Comparison of ENCODE assay signal across 27 cellular contexts in genomic region chr5:78705826-78706225, GRCh38.
"Had no signal": no experiment of that assay in that cellular context is flagged by ENCODE, and none has a peak within 500 bp of the region (broad histone marks: within the 10 kb centered on the region; RNA-seq: fewer than 3 reads in every experiment).

No MANE protein-coding gene starts in this region.

- H3K4me3 ChIP-seq: adrenal gland, body of pancreas, cardiac muscle cell had no signal

- DNase-seq: activated CD4-positive, alpha-beta T cell treated with anti-CD3 and anti-CD28 coated beads for 48 hours; activated CD4-positive, alpha-beta T cell treated with anti-CD3 and anti-CD28 coated beads, Interleukin-2, amount 50 U/mL, for 4 hours; activated CD4-positive, CD25-positive, alpha-beta regulatory T cell treated with anti-CD3 and anti-CD28 coated beads, Interleukin-2, amount 50 U/mL, for 72 hours; activated CD8-positive, alpha-beta memory T cell treated with anti-CD3 and anti-CD28 coated beads, Interleukin-2, amount 50 U/mL, for 48 hours; activated CD8-positive, alpha-beta T cell treated with anti-CD3 and anti-CD28 coated beads, Interleukin-2, amount 10 ng/mL, durations not matched to agents 7 days and 5 days; activated naive CD4-positive, alpha-beta T cell treated with anti-CD3 and anti-CD28 coated beads, Interleukin-2, amount 50 U/mL, for 16 hours; activated naive CD8-positive, alpha-beta T cell treated with anti-CD3 and anti-CD28 coated beads, Interleukin-2, amount 10 ng/mL, durations not matched to agents 7 days and 5 days; activated T-cell treated with anti-CD3 and anti-CD28 coated beads, Interleukin-2, amount 50 U/mL, for 1 hour; adrenal gland; aorta; body of pancreas; Karpas-422; NCI-H1105 treated with DMSO at 0.1 percent for 48 hours; NCI-H1436 treated with DMSO at 0.1 percent for 48 hours; NCI-H1930; NCI-H2171; NCI-H2227 treated with DMSO at 0.1 percent for 48 hours; NCI-H446 treated with DMSO at 0.1 percent for 48 hours; NCI-H524 treated with DMSO at 0.1 percent for 48 hours; NCI-H748 treated with DMSO at 0.1 percent for 48 hours; OCI-M1; RPMI8226; SK-N-SH had no signal

- H3K4me1 Mint-ChIP-seq: activated naive CD8-positive, alpha-beta T cell treated with anti-CD3 and anti-CD28 coated beads, Interleukin-2, amount 10 ng/mL, durations not matched to agents 7 days and 5 days had no signal

- ATAC-seq: activated CD8-positive, alpha-beta T cell treated with anti-CD3 and anti-CD28 coated beads, Interleukin-2, amount 10 ng/mL, durations not matched to agents 7 days and 5 days; body of pancreas; Panc1; Right ventricle myocardium inferior had no signal

- H3K36me3 Mint-ChIP-seq: activated naive CD8-positive, alpha-beta T cell treated with anti-CD3 and anti-CD28 coated beads, Interleukin-2, amount 10 ng/mL, durations not matched to agents 7 days and 5 days had no signal

- H3K4me1 ChIP-seq: adrenal gland had no signal

- H3K9ac ChIP-seq: SK-N-SH had no signal

- H3K27me3 ChIP-seq: adrenal gland, body of pancreas, cardiac muscle cell had no signal

- H3K36me3 ChIP-seq: adrenal gland, cardiac muscle cell had no signal

- H3K9me2 ChIP-seq: SK-N-SH had no signal

- H3K9me3 Mint-ChIP-seq: T-helper 1 cell treated with Interleukin-12 subunit alpha and Interleukin-12 subunit beta and Interleukin-4 antibody, amounts not matched to agents 30 μg/mL and 1 μg/mL, for 36 hours had no signal

- H3K27ac Mint-ChIP-seq: activated CD8-positive, alpha-beta T cell treated with anti-CD3 and anti-CD28 coated beads, Interleukin-2, amount 10 ng/mL, durations not matched to agents 7 days and 5 days; activated naive CD8-positive, alpha-beta T cell treated with anti-CD3 and anti-CD28 coated beads, Interleukin-2, amount 10 ng/mL, durations not matched to agents 7 days and 5 days; T-helper 1 cell treated with Interleukin-12 subunit alpha and Interleukin-12 subunit beta and Interleukin-4 antibody, amounts not matched to agents 30 μg/mL and 1 μg/mL, for 36 hours had no signal

- H3K9me3 ChIP-seq: adrenal gland, body of pancreas, SK-N-SH had no signal

- H3K4me2 ChIP-seq: SK-N-SH had no signal

- H3K4me3 Mint-ChIP-seq: activated CD8-positive, alpha-beta T cell treated with anti-CD3 and anti-CD28 coated beads, Interleukin-2, amount 10 ng/mL, durations not matched to agents 7 days and 5 days; activated naive CD8-positive, alpha-beta T cell treated with anti-CD3 and anti-CD28 coated beads, Interleukin-2, amount 10 ng/mL, durations not matched to agents 7 days and 5 days; T-helper 1 cell treated with Interleukin-12 subunit alpha and Interleukin-12 subunit beta and Interleukin-4 antibody, amounts not matched to agents 30 μg/mL and 1 μg/mL, for 36 hours had no signal

- H3K27ac ChIP-seq: adrenal gland, body of pancreas, cardiac muscle cell had no signal
